ENCODE assay signal across 29 cellular contexts in genomic region chr12:113253532-113254285, GRCh38. TPM values are rescaled to one million over a fixed set of nuclear protein-coding genes. Genes with fewer than 3 reads are reported as not detected.
A peak's percentile ranks its signal among the peaks of the same experiment; 100 is the strongest.
DNase-seq lines count a peak whose midpoint lies in the region; ATAC-seq, FAIRE-seq and TF ChIP-seq lines count a peak whose summit lies in the region.
"Had no signal": no experiment of that assay in that cellular context is flagged by ENCODE, and none has a peak within 500 bp of the region (broad histone marks: within the 10 kb centered on the region; RNA-seq: fewer than 3 reads in every experiment).

No MANE protein-coding gene starts in this region.

- H3K4me1 Mint-ChIP-seq in naive B cell: peaks cover 0 to 18% (median 2%) of the 10 kb centered on the region in 3 donors
- H3K4me1 Mint-ChIP-seq in type B pancreatic cell (ENCODE audit: unreplicated experiment): peaks cover under 1% of the 10 kb centered on the region

- H3K4me2 ChIP-seq in H1 (ENCODE audit: insufficient read depth in 1 of 2, low read depth in 2 of 2, low read length in 2 of 2): no peak overlapping the region
- H3K4me2 ChIP-seq: A549, SK-N-SH had no signal

- TF ChIP-seq CTCF in H1 (IDR thresholded peaks at IDR 0.05; ENCODE audit: control extremely low read depth in 1 of 3, insufficient read depth in 1 of 3, low read depth in 1 of 3, low read length in 3 of 3) (no peak), type B pancreatic cell (conservative IDR thresholded peaks at IDR 0.05) (no peak)

- H3K27me3 Mint-ChIP-seq in naive B cell (no peaks in the 10 kb centered on the region), type B pancreatic cell (no peaks in the 10 kb centered on the region)

- H3K4me1 ChIP-seq in right cardiac atrium (ENCODE audit: control insufficient read depth, insufficient read depth, low read length) (peaks cover 4% of the 10 kb centered on the region), H1 (replicated peaks in 1 of 4; ENCODE audit: control insufficient read depth in 3 of 4, insufficient read depth in 4 of 4, low read length in 3 of 4) (no peaks in the 10 kb centered on the region)
- H3K4me1 ChIP-seq: A549 had no signal

- 99% methylated on average over 5 of the region's 5 CpGs for WGBS in right cardiac atrium
- WGBS in H1 (ENCODE audit: extremely low coverage in 1 of 2, insufficient coverage in 1 of 2, insufficient read length in 1 of 2, insufficient replicate concordance in 2 of 2, low coverage in 1 of 2, low lambda C conversion rate in 2 of 2, missing lambda C conversion rate in 1 of 2), 2 experiments: 87% methylated on average over 5 of the region's 5 CpGs; no CpG with 5 or more reads in 1 of the 2 experiments

- CTCF ChIA-PET in H1 (lab: Charles Lee; ENCODE audit: partially characterized antibody): interaction anchor here (1.2 kb wide), 1 partner anchor 17 kb away, joined by 6 read pairs; no protein-coding TSS in a partner anchor

- no peak for TF ChIP-seq EP300 in H1 (IDR thresholded peaks at IDR 0.05; ENCODE audit: borderline replicate concordance in 1 of 2, low read depth in 2 of 2, low read length in 2 of 2)

- H3K4me3 Mint-ChIP-seq in naive B cell (no peak overlapping the region), type B pancreatic cell (no peak overlapping the region)
- H3K4me3 Mint-ChIP-seq: CD8-positive, alpha-beta T cell had no signal

- no peak overlapping the region for H2BK120ac ChIP-seq in H1 (replicated peaks; ENCODE audit: low read depth, low read length)

- H3K79me1 ChIP-seq in H1 (ENCODE audit: low read depth, low read length): no peaks in the 10 kb centered on the region

- no peak overlapping the region for H3K4ac ChIP-seq in H1 (replicated peaks; ENCODE audit: insufficient read length, low read depth, low read length)

- H3K14ac ChIP-seq in H1 (ENCODE audit: insufficient read length): no peak overlapping the region

- no peak overlapping the region for H4K8ac ChIP-seq in H1 (ENCODE audit: extremely low read depth, insufficient read depth, low read length)

- H3K79me2 ChIP-seq in H1 (ENCODE audit: control insufficient read depth in 1 of 2, insufficient read depth in 2 of 2, low read length in 2 of 2): no peaks in the 10 kb centered on the region

- H3K4me3 ChIP-seq in right cardiac atrium (ENCODE audit: low read length): no peak overlapping the region
- no peak overlapping the region for H3K4me3 ChIP-seq in H1 (ENCODE audit: extremely low read depth in 1 of 4, insufficient read depth in 2 of 4, low read depth in 3 of 4, low read length in 4 of 4)
- H3K4me3 ChIP-seq: A549, K562 had no signal

- H3K23me2 ChIP-seq in H1 (ENCODE audit: low read depth, low read length): no peaks in the 10 kb centered on the region

- H3K27ac ChIP-seq in right cardiac atrium (ENCODE audit: low read length) (peak overlapping the region; percentile 16), H1 (ENCODE audit: low read depth, low read length) (no peak overlapping the region)
- H3K27ac ChIP-seq: A549, C4-2B, RWPE1 had no signal

- no peak for FAIRE-seq in H1 (lab: Jason Lieb, UNC)
- FAIRE-seq: A549, HTR-8/SVneo, K562 had no signal

- H3K9ac ChIP-seq in H1 (replicated peaks in 1 of 4; ENCODE audit: extremely low read depth in 1 of 4, low read depth in 3 of 4, low read length in 3 of 4): no peak overlapping the region
- H3K9ac ChIP-seq: SK-N-SH had no signal

- H3K36me3 ChIP-seq in H1 (ENCODE audit: control insufficient read depth in 2 of 4, insufficient read depth in 4 of 4, low read length in 3 of 4): no peaks in the 10 kb centered on the region

- TF ChIP-seq RAD21 in H1 (IDR thresholded peaks at IDR 0.05 in 1 of 2, conservative IDR thresholded peaks at IDR 0.05 in 1 of 2; ENCODE audit: low read depth in 2 of 2, low read length in 2 of 2): no peak

- H3K27me3 ChIP-seq in right cardiac atrium (ENCODE audit: control insufficient read depth, insufficient read depth): no peaks in the 10 kb centered on the region
- H3K27me3 ChIP-seq in H1 (replicated peaks in 1 of 4; ENCODE audit: control insufficient read depth in 3 of 4, extremely low read depth in 1 of 4, insufficient read depth in 3 of 4, low read length in 3 of 4): no peaks in the 10 kb centered on the region

- H3K56ac ChIP-seq in H1 (replicated peaks; ENCODE audit: insufficient read length, low read depth, low read length): no peak overlapping the region

- no peak overlapping the region for H3K18ac ChIP-seq in H1 (ENCODE audit: extremely low read depth, low read length)

- no peak for TF ChIP-seq POLR2A in H1 (IDR thresholded peaks at IDR 0.05; ENCODE audit: control extremely low read depth in 1 of 2, low read depth in 2 of 2, low read length in 2 of 2)

- intact Hi-C loops in right cardiac atrium (cut with DNase I): no loop called here
- intact Hi-C loops in Right ventricle myocardium inferior (cut with DNase I): no loop called here

- POLR2A ChIA-PET in H1 (lab: Charles Lee; ENCODE audit: partially characterized antibody): interaction anchor here (0.7 to 1.4 kb wide), 2 partner anchors 16 to 79 kb away, joined by 3 to 4 read pairs; no protein-coding TSS in a partner anchor

- H3K9me3 Mint-ChIP-seq in naive B cell (peaks cover 0 to 17% (median 11%) of the 10 kb centered on the region in 7 donors), type B pancreatic cell (no peaks in the 10 kb centered on the region)

- peak in 2 of 3 donors; percentile 4 to 7 for DNase-seq in right cardiac atrium
- no peak for DNase-seq in Right ventricle myocardium inferior (ENCODE audit: missing footprints)
- DNase-seq in H1 (ENCODE audit: low read depth in 1 of 2, low spot score in 2 of 2): no peak
- DNase-seq in naive B cell: no peak
- DNase-seq in type B pancreatic cell (ENCODE audit: extremely low spot score, unreplicated experiment): no peak
- DNase-seq in NCI-H82 (lab: John Stamatoyannopoulos, UW): no peak
- no peak for DNase-seq in NCI-H2081 treated with DMSO at 0.1 percent for 48 hours (lab: John Stamatoyannopoulos, UW)
- DNase-seq: Caco-2; CD8-positive, alpha-beta T cell; EL; GF-D8; H7; Kasumi-1; NCI-H1105; NCI-H1436 treated with DMSO at 0.1 percent for 48 hours; NCI-H187 treated with DMSO at 0.1 percent for 48 hours; NCI-H446; NCI-H524 treated with DMSO at 0.1 percent for 48 hours; NCI-H774; SIG-M5; SK-N-SH; SW 1271 had no signal

- H3K23ac ChIP-seq in H1 (ENCODE audit: insufficient read length): no peak overlapping the region

- no peak overlapping the region for H4K91ac ChIP-seq in H1 (replicated peaks; ENCODE audit: insufficient read length, low read length)

- H3K27ac Mint-ChIP-seq in naive B cell (peak overlapping the region in 4 of 6 donors; percentile 7 to 66 (median 25)), type B pancreatic cell (peak overlapping the region; percentile 50)
- H3K27ac Mint-ChIP-seq: CD8-positive, alpha-beta T cell had no signal

- H3K36me3 Mint-ChIP-seq in naive B cell: peaks cover 25 to 29% of the 10 kb centered on the region in 2 donors
- peaks cover 5% of the 10 kb centered on the region for H3K36me3 Mint-ChIP-seq in type B pancreatic cell

- H4K5ac ChIP-seq in H1 (ENCODE audit: insufficient read length, low read depth, low read length): no peak overlapping the region

- no peak overlapping the region for H2BK5ac ChIP-seq in H1 (ENCODE audit: low read depth, low read length)

- H2AK5ac ChIP-seq in H1 (ENCODE audit: low read depth, low read length): no peak overlapping the region

- H2BK15ac ChIP-seq in H1 (ENCODE audit: low read length): no peak overlapping the region

- no peak overlapping the region for H2AFZ ChIP-seq in H1 (ENCODE audit: low read length)

- H3K9me3 ChIP-seq in right cardiac atrium (ENCODE audit: control insufficient read depth, low read length) (no peaks in the 10 kb centered on the region), H1 (ENCODE audit: insufficient read depth in 2 of 2, low read depth in 1 of 2, low read length in 1 of 2) (no peaks in the 10 kb centered on the region)
- H3K9me3 ChIP-seq: Caco-2, SK-N-SH had no signal

- H2BK20ac ChIP-seq in H1 (ENCODE audit: low read length): no peak overlapping the region

- H4K20me1 ChIP-seq in H1 (replicated peaks in 1 of 2; ENCODE audit: control insufficient read depth in 1 of 2, insufficient read depth in 2 of 2, low read length in 2 of 2): no peaks in the 10 kb centered on the region

- ATAC-seq in right cardiac atrium (no peak), Right ventricle myocardium inferior (no peak), naive B cell (ENCODE audit: low read depth in 2 of 2) (no peak), HG03025 (IDR thresholded peaks at IDR 0.05; ENCODE audit: low FRiP score, unreplicated experiment) (no peak)
- ATAC-seq: A549; CD8-positive, alpha-beta T cell; K562; Panc1 had no signal

- H2BK12ac ChIP-seq in H1 (ENCODE audit: low read depth, low read length): no peak overlapping the region

TF ChIP-seq in H1, 55 proteins besides CTCF, POLR2A, EP300 and RAD21:
- TF ChIP-seq RNF2 (IDR thresholded peaks at IDR 0.05; ENCODE audit: borderline replicate concordance, low read depth, low read length, missing control alignments, poor library complexity, severe bottlenecking) (no peak), YY1 (IDR thresholded peaks at IDR 0.05; ENCODE audit: low read depth, low read length) (0 out of 2 replicates have a peak, but pooled peaks have one; percentile 23)

RNA-seq across cellular contexts. Expression of gene TPCN1, which starts 32.4 kb away (rescaled TPM):
- 10 to 100 TPM; 73.8 to 96.1 (median 76.6) TPM for total RNA-seq in right cardiac atrium
- 43.1 TPM for polyA plus RNA-seq in right cardiac atrium
- 120 TPM for total RNA-seq in Right ventricle myocardium inferior
- 18.1 and 21.4 TPM in 2 replicates for total RNA-seq in H1 (2021; fragmentation: NEBNext Ultra II Directional; extraction: Animal tissue kit (Norgen Biotek cat#: 25700))
- 14.9 and 22.7 TPM in 2 replicates for polyA plus RNA-seq in H1 (2011; rRNA removed)
- polyA plus RNA-seq in H1 (2011; cell fraction: cytosol; rRNA removed): 13.7 TPM
- 83.7 TPM for polyA plus RNA-seq in H1 (2011; cell fraction: nucleus; rRNA removed)
- 13.6 to 25.4 TPM (median 22.3 TPM) in 4 replicates for polyA plus RNA-seq in H1 (2012, experiment 1 of 2)
- polyA plus RNA-seq in H1 (2012, experiment 2 of 2): 9.8 TPM
- polyA plus RNA-seq in H1 (2013, experiment 1 of 2): 16.1 TPM
- polyA plus RNA-seq in H1 (2013, experiment 2 of 2): 15.3 TPM
- polyA minus RNA-seq in H1 (2011; rRNA and poly(A)+ RNA removed): 18.5 and 20.8 TPM in 2 replicates
- polyA minus RNA-seq in H1 (2011; cell fraction: cytosol; rRNA and poly(A)+ RNA removed): 15.6 TPM
- 40.6 TPM for polyA minus RNA-seq in H1 (2011; cell fraction: nucleus; rRNA and poly(A)+ RNA removed)
- 10 to 100 TPM in 5 of 6 donors, 1 to 10 TPM in 1; 8.8 to 26.2 (median 18.9) TPM for polyA plus RNA-seq in naive B cell (ENCODE audit: low read depth in 6 of 6)
- total RNA-seq in type B pancreatic cell (ENCODE audit: low replicate concordance): 55.6 and 103 TPM in 2 replicates

Comparison
In these comparisons a context has a peak if more than half of its experiments do, and no peak if none do; other contexts are left out.
1. DNase-seq: peak in right cardiac atrium (2 of 3); none in Right ventricle myocardium inferior (single experiment), H1 (0 of 2), naive B cell (single experiment), type B pancreatic cell (single experiment), NCI-H82 (single experiment) and NCI-H2081 treated with DMSO at 0.1 percent for 48 hours (single experiment).